ENCODE assay signal across 21 cellular contexts in genomic region chr13:97068146-97068545, GRCh38.
DNase-seq lines count a peak whose midpoint lies in the region; ATAC-seq and TF ChIP-seq lines count a peak whose summit lies in the region.
"Had no signal": no experiment of that assay in that cellular context is flagged by ENCODE, and none has a peak within 500 bp of the region (broad histone marks: within the 10 kb centered on the region; RNA-seq: fewer than 3 reads in every experiment).

No MANE protein-coding gene starts in this region.

- peak overlapping the region; percentile 69 for H3K27ac ChIP-seq in SJCRH30
- H3K27ac ChIP-seq: thoracic aorta had no signal

- H3K36me3 Mint-ChIP-seq in chondrocyte (ENCODE audit: low read depth): peaks cover 2% of the 10 kb centered on the region
- H3K36me3 Mint-ChIP-seq in stimulated activated naive B cell treated with anti-CD40 and anti-IgM and Interleukin-4, amounts not matched to agents 10 μg/mL and 1 μg/mL and 100 μg/mL, for 72 hours: no peaks in the 10 kb centered on the region
- H3K36me3 Mint-ChIP-seq: CD4-positive, alpha-beta memory T cell; stimulated activated memory B cell treated with anti-CD40 and anti-IgM and Interleukin-4, amounts not matched to agents 10 μg/mL and 1 μg/mL and 100 μg/mL, for 72 hours had no signal

- H3K27me3 Mint-ChIP-seq in chondrocyte (ENCODE audit: low read depth): no peaks in the 10 kb centered on the region
- H3K27me3 Mint-ChIP-seq in stimulated activated naive B cell treated with anti-CD40 and anti-IgM and Interleukin-4, amounts not matched to agents 10 μg/mL and 1 μg/mL and 100 μg/mL, for 72 hours: peaks cover 0 to 9% of the 10 kb centered on the region in 2 donors
- H3K27me3 Mint-ChIP-seq: stimulated activated memory B cell treated with anti-CD40 and anti-IgM and Interleukin-4, amounts not matched to agents 10 μg/mL and 1 μg/mL and 100 μg/mL, for 72 hours had no signal

- no peak overlapping the region for H3K4me3 Mint-ChIP-seq in chondrocyte (ENCODE audit: unreplicated experiment)
- H3K4me3 Mint-ChIP-seq in stimulated activated naive B cell treated with anti-CD40 and anti-IgM and Interleukin-4, amounts not matched to agents 10 μg/mL and 1 μg/mL and 100 μg/mL, for 72 hours: no peak overlapping the region
- H3K4me3 Mint-ChIP-seq: CD4-positive, alpha-beta memory T cell; stimulated activated memory B cell treated with anti-CD40 and anti-IgM and Interleukin-4, amounts not matched to agents 10 μg/mL and 1 μg/mL and 100 μg/mL, for 72 hours had no signal

- H3K4me1 Mint-ChIP-seq in chondrocyte (ENCODE audit: low read depth): peaks cover 23% of the 10 kb centered on the region
- no peaks in the 10 kb centered on the region for H3K4me1 Mint-ChIP-seq in stimulated activated naive B cell treated with anti-CD40 and anti-IgM and Interleukin-4, amounts not matched to agents 10 μg/mL and 1 μg/mL and 100 μg/mL, for 72 hours
- H3K4me1 Mint-ChIP-seq: CD4-positive, alpha-beta memory T cell; stimulated activated memory B cell treated with anti-CD40 and anti-IgM and Interleukin-4, amounts not matched to agents 10 μg/mL and 1 μg/mL and 100 μg/mL, for 72 hours had no signal

- DNase-seq in DMS53 treated with DMSO at 0.1 percent for 48 hours (lab: John Stamatoyannopoulos, UW; ENCODE audit: unreplicated experiment) (peak; percentile 25), NCI-H2081 (lab: John Stamatoyannopoulos, UW) (peak; percentile 58 to 82), SJCRH30 (peak; percentile 42 to 63), iris pigment epithelial cell (ENCODE audit: low read depth) (peak; percentile 35), G401 (ENCODE audit: low spot score) (no peak), chondrocyte (ENCODE audit: low spot score) (no peak), NCI-H2171 (lab: John Stamatoyannopoulos, UW) (no peak)
- DNase-seq in stimulated activated naive B cell treated with anti-CD40 and anti-IgM and Interleukin-4, amounts not matched to agents 10 μg/mL and 1 μg/mL and 100 μg/mL, for 72 hours: no peak
- DNase-seq: activated CD8-positive, alpha-beta memory T cell treated with anti-CD3 and anti-CD28 coated beads, Interleukin-2, amount 50 U/mL, for 48 hours; activated gamma-delta T cell; anterior cingulate cortex; CD4-positive, alpha-beta memory T cell; GOT3; heart right ventricle; mammary epithelial cell; NCI-H1105 treated with DMSO at 0.1 percent for 48 hours; NCI-H526; SIG-M5 had no signal

- H3K27me3 ChIP-seq in SJCRH30: no peaks in the 10 kb centered on the region

- H3K4me1 ChIP-seq in SJCRH30: peaks cover 33% of the 10 kb centered on the region

- H3K9me3 Mint-ChIP-seq in chondrocyte (ENCODE audit: low read depth): peaks cover 3% of the 10 kb centered on the region
- no peaks in the 10 kb centered on the region for H3K9me3 Mint-ChIP-seq in stimulated activated naive B cell treated with anti-CD40 and anti-IgM and Interleukin-4, amounts not matched to agents 10 μg/mL and 1 μg/mL and 100 μg/mL, for 72 hours
- H3K9me3 Mint-ChIP-seq: CD4-positive, alpha-beta memory T cell; stimulated activated memory B cell treated with anti-CD40 and anti-IgM and Interleukin-4, amounts not matched to agents 10 μg/mL and 1 μg/mL and 100 μg/mL, for 72 hours had no signal

- no peak for TF ChIP-seq CTCF in chondrocyte (IDR thresholded peaks at IDR 0.05)

- no peaks in the 10 kb centered on the region for H3K36me3 ChIP-seq in SJCRH30
- H3K36me3 ChIP-seq: heart right ventricle, thoracic aorta had no signal

- H3K27ac Mint-ChIP-seq in chondrocyte (ENCODE audit: unreplicated experiment): no peak overlapping the region
- H3K27ac Mint-ChIP-seq in stimulated activated naive B cell treated with anti-CD40 and anti-IgM and Interleukin-4, amounts not matched to agents 10 μg/mL and 1 μg/mL and 100 μg/mL, for 72 hours: no peak overlapping the region
- H3K27ac Mint-ChIP-seq: CD4-positive, alpha-beta memory T cell; stimulated activated memory B cell treated with anti-CD40 and anti-IgM and Interleukin-4, amounts not matched to agents 10 μg/mL and 1 μg/mL and 100 μg/mL, for 72 hours had no signal

- in situ Hi-C loops in G401 (cut with HindIII; ENCODE audit: low sequenced_read_pairs): no loop called here

- ATAC-seq in stimulated activated naive B cell treated with anti-CD40 and anti-IgM and Interleukin-4, amounts not matched to agents 10 μg/mL and 1 μg/mL and 100 μg/mL, for 72 hours (replicated peaks): no peak
- ATAC-seq: sciatic nerve; stimulated activated memory B cell treated with anti-CD40 and anti-IgM and Interleukin-4, amounts not matched to agents 10 μg/mL and 1 μg/mL and 100 μg/mL, for 72 hours had no signal

- H3K4me3 ChIP-seq in SJCRH30: peak overlapping the region; percentile 24
- H3K4me3 ChIP-seq: thoracic aorta had no signal

- no peaks in the 10 kb centered on the region for H3K9me3 ChIP-seq in SJCRH30 (replicated peaks)
- H3K9me3 ChIP-seq: thoracic aorta had no signal

Comparison
In these comparisons a context has a peak if more than half of its experiments do, and no peak if none do; other contexts are left out.
1. DNase-seq: peak in DMS53 treated with DMSO at 0.1 percent for 48 hours (single experiment), NCI-H2081 (2 of 2), SJCRH30 (2 of 2) and iris pigment epithelial cell (single experiment); none in G401 (single experiment), chondrocyte (single experiment), NCI-H2171 (single experiment) and stimulated activated naive B cell treated with anti-CD40 and anti-IgM and Interleukin-4, amounts not matched to agents 10 μg/mL and 1 μg/mL and 100 μg/mL, for 72 hours (single experiment).